13 cellular contexts compared by ENCODE assay signal in genomic region chr5:80985600-80986228, GRCh38. TPM values are rescaled to one million over a fixed set of nuclear protein-coding genes. Genes with fewer than 3 reads are reported as not detected.
DNase-seq lines count a peak whose midpoint lies in the region; ATAC-seq and TF ChIP-seq lines count a peak whose summit lies in the region.
"Had no signal": no experiment of that assay in that cellular context is flagged by ENCODE, and none has a peak within 500 bp of the region (broad histone marks: within the 10 kb centered on the region; RNA-seq: fewer than 3 reads in every experiment).

No MANE protein-coding gene starts in this region.

- H3K27ac ChIP-seq in dorsolateral prefrontal cortex (peak overlapping the region in 41 of 59 donors; percentile 4 to 85 (median 66)), aorta (ENCODE audit: low read depth in 1 of 2, low read length in 2 of 2) (no peak overlapping the region), foreskin keratinocyte (no peak overlapping the region)
- H3K27ac ChIP-seq: epithelial cell of prostate, neural progenitor cell, SJCRH30 had no signal

- ATAC-seq in Right ventricle myocardium superior (ENCODE audit: poor library complexity) (peak; percentile 15), Right ventricle myocardium inferior (no peak), aorta (ENCODE audit: low FRiP score) (peak; percentile 55), foreskin keratinocyte (no peak)

- H3K4me3 ChIP-seq in dorsolateral prefrontal cortex, result no peak overlapping the region
- no peak overlapping the region for H3K4me3 ChIP-seq in aorta (ENCODE audit: low read length in 2 of 2)
- H3K4me3 ChIP-seq: neural progenitor cell, SJCRH30 had no signal

- no peaks in the 10 kb centered on the region for H3K4me1 ChIP-seq in aorta (ENCODE audit: control insufficient read depth in 1 of 2, insufficient read depth in 2 of 2, low read length in 2 of 2)
- no peaks in the 10 kb centered on the region for H3K4me1 ChIP-seq in foreskin keratinocyte

- no peaks in the 10 kb centered on the region for H3K9me3 ChIP-seq in aorta (ENCODE audit: control insufficient read depth, low read length)

- 34 to 41% methylated on average over 2 of the region's 2 CpGs for WGBS in aorta, 2 donors

- H3K27me3 ChIP-seq in dorsolateral prefrontal cortex (no peaks in the 10 kb centered on the region), aorta (ENCODE audit: control insufficient read depth in 1 of 2, insufficient read depth in 2 of 2, low read length in 1 of 2) (no peaks in the 10 kb centered on the region), foreskin keratinocyte (peaks cover 3% of the 10 kb centered on the region)
- H3K27me3 ChIP-seq: neural progenitor cell, SJCRH30 had no signal

- no peaks in the 10 kb centered on the region for H3K36me3 ChIP-seq in aorta (ENCODE audit: control insufficient read depth in 1 of 2, insufficient read depth in 2 of 2, low read length in 1 of 2)
- H3K36me3 ChIP-seq: neural progenitor cell, SJCRH30 had no signal

- no peak for DNase-seq in Right ventricle myocardium superior
- DNase-seq in Right ventricle myocardium inferior (ENCODE audit: missing footprints), result no peak
- no peak for DNase-seq in dorsolateral prefrontal cortex
- DNase-seq in lung microvascular endothelial cell (ENCODE audit: low read depth in 2 of 2), result peak; percentile 62 to 91
- no peak for DNase-seq in aorta
- DNase-seq in stimulated activated CD4-positive, alpha-beta T cell treated with anti-CD3 and anti-CD28 coated beads, Interleukin-2, amount 100 ng/mL, for 24 hours, result no peak
- DNase-seq in HuH-7.5 (ENCODE audit: low spot score), result no peak
- DNase-seq in foreskin keratinocyte, result no peak
- DNase-seq: NCI-H1105, NCI-H2227 treated with DMSO at 0.1 percent for 48 hours, SJCRH30 had no signal

- TF ChIP-seq CTCF in dorsolateral prefrontal cortex (IDR thresholded peaks at IDR 0.05 in 54 of 56, conservative IDR thresholded peaks at IDR 0.05 in 2 of 56; ENCODE audit: low read depth in 1 of 56, partially characterized antibody in 56 of 56) (no peak), foreskin keratinocyte (conservative IDR thresholded peaks at IDR 0.05) (no peak)

- intact Hi-C loops in Right ventricle myocardium superior (cut with DNase I), result no loop called here
- intact Hi-C loops in Right ventricle myocardium inferior (cut with DNase I), result loop anchor here (2.0 kb wide), 1 partner anchor 25 kb away; the partner anchor contains the start of gene RASGRF2
- intact Hi-C loops in dorsolateral prefrontal cortex (cut with DNase I), result no loop called here
- intact Hi-C loops in aorta (cut with DNase I), result no loop called here

RNA-seq across cellular contexts. Expression of gene RASGRF2, which starts 25.6 kb away (rescaled TPM):
- 6.4 TPM for total RNA-seq in Right ventricle myocardium superior
- 5.9 TPM for total RNA-seq in Right ventricle myocardium inferior
- total RNA-seq in dorsolateral prefrontal cortex, result 100 to 1,000 TPM in 52 of 120 experiments, 10 to 100 TPM in 68; 42.2 to 182 (median 97.5) TPM
- total RNA-seq in lung microvascular endothelial cell, result 20.6 and 21.6 TPM in 2 replicates
- total RNA-seq in aorta, result 10 to 100 TPM in 1 of 2 donors, 1 to 10 TPM in 1; 4.7 to 17.4 TPM
- 1 to 10 TPM; 2.3 to 6.8 TPM for polyA plus RNA-seq in aorta
- 0.04 TPM in 1 of 2 replicates, not detected in the other for total RNA-seq in foreskin keratinocyte
- not detected in 2 replicates for polyA plus RNA-seq in foreskin keratinocyte

Comparison
In these comparisons a context has a peak if more than half of its experiments do, and no peak if none do; other contexts are left out.
1. ATAC-seq: peak in Right ventricle myocardium superior (single experiment) and aorta (single experiment); none in Right ventricle myocardium inferior (single experiment) and foreskin keratinocyte (single experiment).
2. DNase-seq: peak in lung microvascular endothelial cell (2 of 2); none in Right ventricle myocardium superior (single experiment), Right ventricle myocardium inferior (single experiment), dorsolateral prefrontal cortex (0 of 10), aorta (0 of 2), stimulated activated CD4-positive, alpha-beta T cell treated with anti-CD3 and anti-CD28 coated beads, Interleukin-2, amount 100 ng/mL, for 24 hours (0 of 2), HuH-7.5 (single experiment) and foreskin keratinocyte (0 of 2).
3. H3K27ac ChIP-seq: peak in dorsolateral prefrontal cortex (41 of 59); none in aorta (0 of 2) and foreskin keratinocyte (single experiment).